ENCODE assay signal across 1 cellular context in genomic region chr1:204741440-204741839, GRCh38.
TF ChIP-seq lines count a peak whose summit lies in the region.

No MANE protein-coding gene starts in this region.

TF ChIP-seq in K562, 482 proteins besides CTCF, POLR2A, EP300 and RAD21 (continued from another document):
- TF ChIP-seq ARID3B (CRISPR knock-in tag; IDR thresholded peaks at IDR 0.05; ENCODE audit: borderline replicate concordance) (no peak), CHD1 (IDR thresholded peaks at IDR 0.05; ENCODE audit: low read length) (no peak), UBTF (IDR thresholded peaks at IDR 0.05; ENCODE audit: borderline replicate concordance in 1 of 2, low read depth in 2 of 2, low read length in 2 of 2) (no peak), MCM5 (IDR thresholded peaks at IDR 0.05; ENCODE audit: low read depth) (no peak), C11orf30 (IDR thresholded peaks at IDR 0.05; ENCODE audit: low read depth) (peak; percentile 75), NONO (IDR thresholded peaks at IDR 0.05; ENCODE audit: low read depth in 2 of 2, low read length in 1 of 2) (no peak), CHD4 (IDR thresholded peaks at IDR 0.05; ENCODE audit: insufficient read depth, insufficient replicate concordance, low read depth, low read length, poor library complexity, severe bottlenecking) (no peak), ELF1 (tag; IDR thresholded peaks at IDR 0.05) (no peak), MAFF (IDR thresholded peaks at IDR 0.05; ENCODE audit: low read length) (peak; percentile 42; the same call in 1 of the 2 replicates), ZNF316 (IDR thresholded peaks at IDR 0.05) (peak; percentile 89), ZNF311 (CRISPR knock-in tag; IDR thresholded peaks at IDR 0.05) (no peak), HEY1 (CRISPR knock-in tag; IDR thresholded peaks at IDR 0.05; ENCODE audit: borderline replicate concordance) (no peak), ZKSCAN3 (CRISPR knock-in tag; IDR thresholded peaks at IDR 0.05) (no peak), EGR1 (conservative IDR thresholded peaks at IDR 0.05) (no peak), HDAC3 (IDR thresholded peaks at IDR 0.05; ENCODE audit: borderline replicate concordance, partially characterized antibody) (no peak), U2AF1 (optimal IDR thresholded peaks at IDR 0.05; ENCODE audit: low read depth, low read length) (no peak), ZNF79 (CRISPR knock-in tag; IDR thresholded peaks at IDR 0.05; ENCODE audit: low read depth) (no peak), HIVEP1 (CRISPR knock-in tag; IDR thresholded peaks at IDR 0.05) (no peak), CEBPZ (IDR thresholded peaks at IDR 0.05; ENCODE audit: borderline replicate concordance, low read depth, low read length) (no peak), ZBTB49 (CRISPR knock-in tag; IDR thresholded peaks at IDR 0.05; ENCODE audit: borderline replicate concordance) (no peak), XRCC5 (IDR thresholded peaks at IDR 0.05; ENCODE audit: low read depth, low read length) (no peak), NCOA4 (IDR thresholded peaks at IDR 0.05; ENCODE audit: partially characterized antibody) (no peak), ZBTB1 (CRISPR knock-in tag; IDR thresholded peaks at IDR 0.05; ENCODE audit: borderline replicate concordance, low read depth) (no peak), MAFK (IDR thresholded peaks at IDR 0.05; ENCODE audit: low read length) (peak; percentile 27; the same call in 1 of the 2 replicates), MAFG (tag; conservative IDR thresholded peaks at IDR 0.05) (peak; percentile 57), GTF2F1 (IDR thresholded peaks at IDR 0.05; ENCODE audit: low read depth, low read length) (no peak), FUS (optimal IDR thresholded peaks at IDR 0.05; ENCODE audit: low read depth, low read length) (no peak), ZNF77 (CRISPR knock-in tag; IDR thresholded peaks at IDR 0.05) (no peak), ILF3 (IDR thresholded peaks at IDR 0.05; ENCODE audit: borderline replicate concordance) (no peak), PYGO2 (tag; IDR thresholded peaks at IDR 0.05) (no peak), ZNF586 (CRISPR knock-in tag; conservative IDR thresholded peaks at IDR 0.05) (no peak), ZNF24 (IDR thresholded peaks at IDR 0.05) (no peak), ZNF778 (CRISPR knock-in tag; IDR thresholded peaks at IDR 0.05) (no peak), PHB2 (IDR thresholded peaks at IDR 0.05; ENCODE audit: low read depth) (no peak)
